In the genomic region with DNA sequence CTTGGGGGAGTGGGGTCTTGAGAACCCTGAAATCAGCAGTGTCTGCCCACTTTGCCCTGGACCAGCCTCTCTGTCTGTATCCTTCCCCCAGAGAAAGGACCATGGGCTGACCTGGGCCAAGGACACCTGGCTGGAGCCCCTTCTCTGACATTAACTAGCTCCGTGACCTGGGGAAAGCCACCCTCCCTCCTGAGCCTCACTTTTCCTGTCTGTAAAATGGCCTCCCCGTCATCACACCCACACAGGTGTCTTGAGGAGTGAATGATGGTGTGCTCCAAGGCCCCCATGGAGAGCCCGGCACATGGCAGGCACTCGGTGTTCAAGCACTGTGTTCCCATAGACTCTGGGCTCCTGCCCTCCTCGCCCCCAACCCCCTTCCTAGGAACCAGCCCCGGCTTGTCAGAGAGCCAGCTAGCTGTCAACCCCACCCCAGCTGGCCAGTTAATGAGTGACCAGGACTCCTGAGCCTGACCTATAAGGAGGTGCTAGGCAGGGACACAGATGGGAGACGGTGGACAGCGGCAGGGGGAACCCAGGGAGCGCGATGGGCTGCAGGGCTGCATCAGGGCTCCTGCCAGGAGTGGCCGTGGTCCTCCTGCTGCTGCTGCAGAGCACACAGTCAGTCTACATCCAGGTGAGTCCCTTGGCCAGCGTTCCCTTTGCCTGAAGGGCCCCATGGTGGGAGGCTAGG, we compare ENCODE assay signal across 18 cellular contexts. TPM values are rescaled to one million over a fixed set of nuclear protein-coding genes. Genes with fewer than 3 reads are reported as not detected.
DNase-seq lines count a peak whose midpoint lies in the region; ATAC-seq and TF ChIP-seq lines count a peak whose summit lies in the region.
"Had no signal": no experiment of that assay in that cellular context is flagged by ENCODE, and none has a peak within 500 bp of the region (broad histone marks: within the 10 kb centered on the region; RNA-seq: fewer than 3 reads in every experiment).

A gene (plus strand): TSS at position 504 of the 691 bp plus-strand sequence. CDS start 41 bp downstream, at position 545.

- no peaks in the 10 kb centered on the region for H3K9me3 ChIP-seq in Peyer's patch
- H3K9me3 ChIP-seq in mucosa of rectum (ENCODE audit: control insufficient read depth in 2 of 2, low read length in 2 of 2): no peaks in the 10 kb centered on the region
- H3K9me3 ChIP-seq in BE2C: no peaks in the 10 kb centered on the region

- peak within 1 kb of the TSS in 1 of 2 donors; percentile 22 for H3K9ac ChIP-seq in mucosa of rectum (ENCODE audit: low read depth in 1 of 2, low read length in 2 of 2)

- peak; percentile 65 for ATAC-seq in left colon
- ATAC-seq in stimulated activated effector memory CD8-positive, alpha-beta T cell treated with anti-CD3 and anti-CD28 coated beads, Interleukin-12 subunit alpha, Interleukin-12 subunit beta, amount 100 ng/mL, for 72 hours: no peak
- no peak for ATAC-seq in HG03457 (IDR thresholded peaks at IDR 0.05; ENCODE audit: unreplicated experiment)

- peak within 1 kb of the TSS in 2 of 4 donors; percentile 26 to 40 for H3K4me3 ChIP-seq in Peyer's patch
- H3K4me3 ChIP-seq in mucosa of rectum (ENCODE audit: low read length in 2 of 2): peak within 1 kb of the TSS; percentile 29 to 37
- H3K4me3 ChIP-seq in BE2C (ENCODE audit: low read depth, low read length): no peak within 1 kb of the TSS

- H3K27ac Mint-ChIP-seq in stimulated activated effector memory CD8-positive, alpha-beta T cell treated with anti-CD3 and anti-CD28 coated beads, Interleukin-12 subunit alpha, Interleukin-12 subunit beta, amount 100 ng/mL, for 72 hours: peak within 1 kb of the TSS; percentile 24
- H3K27ac Mint-ChIP-seq: CD4-positive, alpha-beta T cell had no signal

- TF ChIP-seq POLR2A in Peyer's patch (IDR thresholded peaks at IDR 0.05): no peak

- intact Hi-C loops in left colon (cut with DNase I, micrococcal nuclease): no loop called here

- TF ChIP-seq CTCF in Peyer's patch (IDR thresholded peaks at IDR 0.05) (no peak), BE2C (IDR thresholded peaks at IDR 0.05; ENCODE audit: low read depth, low read length) (no peak)

- H3K9me3 Mint-ChIP-seq in stimulated activated effector memory CD8-positive, alpha-beta T cell treated with anti-CD3 and anti-CD28 coated beads, Interleukin-12 subunit alpha, Interleukin-12 subunit beta, amount 100 ng/mL, for 72 hours: no peaks in the 10 kb centered on the region
- H3K9me3 Mint-ChIP-seq: CD4-positive, alpha-beta T cell had no signal

- peak within 1 kb of the TSS in 3 of 4 donors; percentile 57 to 88 (median 85) for H3K27ac ChIP-seq in Peyer's patch
- H3K27ac ChIP-seq in mucosa of rectum (ENCODE audit: low read depth in 2 of 2, low read length in 2 of 2): peak within 1 kb of the TSS; percentile 69 to 84

- no peak within 1 kb of the TSS for H3K4me3 Mint-ChIP-seq in stimulated activated effector memory CD8-positive, alpha-beta T cell treated with anti-CD3 and anti-CD28 coated beads, Interleukin-12 subunit alpha, Interleukin-12 subunit beta, amount 100 ng/mL, for 72 hours
- H3K4me3 Mint-ChIP-seq: CD4-positive, alpha-beta T cell had no signal

- H3K36me3 Mint-ChIP-seq in stimulated activated effector memory CD8-positive, alpha-beta T cell treated with anti-CD3 and anti-CD28 coated beads, Interleukin-12 subunit alpha, Interleukin-12 subunit beta, amount 100 ng/mL, for 72 hours: no peaks in the 10 kb centered on the region

- DNase-seq in Peyer's patch (peak in 2 of 3 donors; percentile 70 to 73), left colon (peak in 1 of 2 donors; percentile 54), NCI-H510A (lab: John Stamatoyannopoulos, UW) (no peak), BE2C (no peak)
- no peak for DNase-seq in stimulated activated effector memory CD8-positive, alpha-beta T cell treated with anti-CD3 and anti-CD28 coated beads, Interleukin-12 subunit alpha, Interleukin-12 subunit beta, amount 100 ng/mL, for 72 hours (ENCODE audit: low spot score in 2 of 2)
- no peak for DNase-seq in stimulated activated CD4-positive, alpha-beta T cell treated with anti-CD3 and anti-CD28 coated beads, Interleukin-15, amount 100 ng/mL, for 24 hours
- DNase-seq: CD4-positive, alpha-beta T cell; GOT3; KBM-7; NCI-H1105 treated with DMSO at 0.1 percent for 48 hours; NCI-H187; NCI-H2227 treated with DMSO at 0.1 percent for 48 hours; NCI-H524 treated with DMSO at 0.1 percent for 48 hours; RPMI8226; SIG-M5 had no signal

- H3K4me1 ChIP-seq in Peyer's patch (peaks cover 0 to 26% (median 2%) of the 10 kb centered on the region in 4 donors), mucosa of rectum (ENCODE audit: control insufficient read depth in 2 of 2, insufficient read depth in 2 of 2, low read length in 2 of 2) (peaks cover 16 to 32% of the 10 kb centered on the region in 2 donors), BE2C (no peaks in the 10 kb centered on the region)

- H3K36me3 ChIP-seq in Peyer's patch (no peaks in the 10 kb centered on the region), mucosa of rectum (ENCODE audit: control insufficient read depth in 2 of 2, insufficient read depth in 2 of 2, low read length in 2 of 2) (no peaks in the 10 kb centered on the region), BE2C (no peaks in the 10 kb centered on the region)

- peaks cover 8% of the 10 kb centered on the region for H3K4me1 Mint-ChIP-seq in stimulated activated effector memory CD8-positive, alpha-beta T cell treated with anti-CD3 and anti-CD28 coated beads, Interleukin-12 subunit alpha, Interleukin-12 subunit beta, amount 100 ng/mL, for 72 hours

- no peaks in the 10 kb centered on the region for H3K27me3 ChIP-seq in Peyer's patch
- H3K27me3 ChIP-seq in mucosa of rectum (ENCODE audit: control insufficient read depth in 2 of 2, insufficient read depth in 2 of 2, low read length in 2 of 2): peaks cover 0 to 2% of the 10 kb centered on the region in 2 donors
- no peaks in the 10 kb centered on the region for H3K27me3 ChIP-seq in BE2C

RNA-seq across cellular contexts. Expression of the gene that starts here (rescaled TPM):
- total RNA-seq in Peyer's patch: 100 to 1,000 TPM in 3 of 4 donors, 10 to 100 TPM in 1; 35.5 to 708 (median 256) TPM
- total RNA-seq in left colon: 100 to 1,000 TPM in 1 of 2 donors, 10 to 100 TPM in 1; 86.9 to 414 TPM
- not detected for polyA plus RNA-seq in BE2C (2012; ENCODE audit: insufficient read depth, insufficient read length, low read depth)
- total RNA-seq: CD4-positive, alpha-beta T cell had no signal
- polyA plus RNA-seq: BJ had no signal

Comparison
In these comparisons a context has a peak if more than half of its experiments do, and no peak if none do; other contexts are left out.
1. DNase-seq: peak in Peyer's patch (2 of 3); none in stimulated activated effector memory CD8-positive, alpha-beta T cell treated with anti-CD3 and anti-CD28 coated beads, Interleukin-12 subunit alpha, Interleukin-12 subunit beta, amount 100 ng/mL, for 72 hours (0 of 2), stimulated activated CD4-positive, alpha-beta T cell treated with anti-CD3 and anti-CD28 coated beads, Interleukin-15, amount 100 ng/mL, for 24 hours (single experiment), NCI-H510A (single experiment) and BE2C (single experiment).